In genomic region chr1:156814571-156815260, GRCh38 we compare ENCODE assay signal across 1 cellular context.
TF ChIP-seq lines count a peak whose summit lies in the region.

No MANE protein-coding gene starts in this region.

TF ChIP-seq in GM23338, 12 proteins besides CTCF, POLR2A, EP300 and RAD21 (continued from another document):
- no peak for TF ChIP-seq ETS1 (IDR thresholded peaks at IDR 0.05)
- TF ChIP-seq ZNF462 (CRISPR knock-in tag; IDR thresholded peaks at IDR 0.05), result no peak
- TF ChIP-seq ZNF331 (CRISPR knock-in tag; IDR thresholded peaks at IDR 0.05; ENCODE audit: low read depth), result no peak
- no peak for TF ChIP-seq STAT1 (IDR thresholded peaks at IDR 0.05; ENCODE audit: unreplicated experiment)
